In the genomic region with DNA sequence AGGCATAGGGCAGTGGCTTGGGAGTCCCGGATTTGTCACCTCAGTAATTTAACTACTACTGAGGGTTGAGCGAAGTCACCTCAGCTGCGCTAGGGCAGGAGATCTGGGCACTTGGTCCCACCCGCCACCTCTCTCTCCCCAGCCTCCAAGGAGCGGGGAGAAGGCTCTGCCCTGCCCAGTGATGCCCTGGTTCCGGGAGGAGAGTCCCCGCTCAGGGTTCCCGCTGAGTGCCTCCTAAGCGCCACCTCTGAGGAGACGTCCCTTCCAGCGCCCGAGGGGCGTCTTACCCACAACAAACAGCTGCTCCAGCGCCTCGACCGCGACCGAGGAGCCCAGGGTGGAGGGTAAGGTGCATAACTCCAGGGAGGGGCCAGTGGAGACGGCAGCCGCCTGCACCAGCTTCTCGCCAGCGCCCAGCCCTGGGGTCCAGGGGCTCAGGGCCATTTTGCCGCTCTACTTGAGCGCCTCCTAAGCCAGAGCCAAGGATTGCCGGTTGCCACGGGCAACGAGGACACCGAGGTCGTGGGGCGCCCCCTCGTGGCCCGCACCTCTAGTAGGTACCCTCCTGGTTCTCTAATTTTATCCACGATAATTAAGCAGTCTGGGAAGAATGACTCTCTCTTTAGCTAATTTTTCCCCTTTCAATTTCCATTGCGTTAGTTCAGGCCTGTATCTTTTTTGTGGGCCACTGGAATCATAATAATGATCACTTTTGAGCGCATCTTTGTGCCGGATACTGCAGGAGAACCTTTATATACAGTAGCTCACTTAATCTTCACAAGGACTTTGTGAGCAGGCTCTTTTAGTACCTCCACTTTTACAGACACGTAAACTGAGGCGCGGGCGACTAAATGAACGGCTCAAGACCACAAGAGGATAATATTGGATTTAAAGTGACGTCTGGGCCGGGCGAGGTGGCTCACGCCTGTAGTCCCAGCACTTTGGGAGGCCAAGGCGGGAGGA, we compare ENCODE assay signal across 8 cellular contexts. TPM values are rescaled to one million over a fixed set of nuclear protein-coding genes. Genes with fewer than 3 reads are reported as not detected.
DNase-seq lines count a peak whose midpoint lies in the region; ATAC-seq and TF ChIP-seq lines count a peak whose summit lies in the region.

Gene CCDC175 (minus strand): TSS at position 481 of the 963 bp plus-strand sequence. CDS start 37 bp downstream, at position 444.

- peak; percentile 98 for ATAC-seq in GM21737 (IDR thresholded peaks at IDR 0.05; ENCODE audit: unreplicated experiment)

- H3K4me1 ChIP-seq in cardiac muscle cell (ENCODE audit: low read depth) (no peaks in the 10 kb centered on the region), ovary (ENCODE audit: insufficient read depth) (no peaks in the 10 kb centered on the region), thymus (ENCODE audit: control insufficient read depth, insufficient read depth, low read length) (peaks cover 6% of the 10 kb centered on the region)

- no peaks in the 10 kb centered on the region for H3K9me3 Mint-ChIP-seq in activated naive CD4-positive, alpha-beta T cell treated with anti-CD3 and anti-CD28 coated beads, Interleukin-2, amount 50 U/mL, for 24 hours

- H3K27me3 ChIP-seq in cardiac muscle cell (no peaks in the 10 kb centered on the region), ovary (no peaks in the 10 kb centered on the region), thymus (ENCODE audit: control insufficient read depth, insufficient read depth) (no peaks in the 10 kb centered on the region)

- no peak for TF ChIP-seq POLR2A in ovary (IDR thresholded peaks at IDR 0.05)

- H3K4me1 Mint-ChIP-seq in activated naive CD4-positive, alpha-beta T cell treated with anti-CD3 and anti-CD28 coated beads, Interleukin-2, amount 50 U/mL, for 24 hours = peaks cover 8% of the 10 kb centered on the region

- H3K36me3 ChIP-seq in cardiac muscle cell (no peaks in the 10 kb centered on the region), ovary (no peaks in the 10 kb centered on the region), thymus (ENCODE audit: control insufficient read depth, insufficient read depth) (no peaks in the 10 kb centered on the region)

- peak within 1 kb of the TSS; percentile 74 for H3K4me3 Mint-ChIP-seq in activated naive CD4-positive, alpha-beta T cell treated with anti-CD3 and anti-CD28 coated beads, Interleukin-2, amount 50 U/mL, for 24 hours

- no peak within 1 kb of the TSS for H3K27ac ChIP-seq in cardiac muscle cell
- no peak within 1 kb of the TSS for H3K27ac ChIP-seq in ovary
- H3K27ac ChIP-seq in thymus (ENCODE audit: low read depth) = no peak within 1 kb of the TSS

- no peak within 1 kb of the TSS for H3K27ac Mint-ChIP-seq in activated naive CD4-positive, alpha-beta T cell treated with anti-CD3 and anti-CD28 coated beads, Interleukin-2, amount 50 U/mL, for 24 hours

- H3K36me3 Mint-ChIP-seq in activated naive CD4-positive, alpha-beta T cell treated with anti-CD3 and anti-CD28 coated beads, Interleukin-2, amount 50 U/mL, for 24 hours = no peaks in the 10 kb centered on the region

- H3K4me3 ChIP-seq in cardiac muscle cell (peak within 1 kb of the TSS; percentile 38), ovary (peak within 1 kb of the TSS; percentile 27), thymus (ENCODE audit: low read length) (peak within 1 kb of the TSS; percentile 47)

- H3K27me3 Mint-ChIP-seq in activated naive CD4-positive, alpha-beta T cell treated with anti-CD3 and anti-CD28 coated beads, Interleukin-2, amount 50 U/mL, for 24 hours = peaks cover 15% of the 10 kb centered on the region

- DNase-seq in DMS79 treated with DMSO at 0.1 percent for 48 hours (lab: John Stamatoyannopoulos, UW) (peak; percentile 94), KG1 (lab: John Stamatoyannopoulos, UW) (peak; percentile 57), SK-N-DZ (ENCODE audit: low spot score) (peak; percentile 74), cardiac muscle cell (ENCODE audit: low read depth in 1 of 2, low spot score in 1 of 2) (peak; percentile 85 to 98), ovary (peak; percentile 17 to 64 (median 38))

- TF ChIP-seq CTCF in cardiac muscle cell (IDR thresholded peaks at IDR 0.05; ENCODE audit: low read depth, low read length) = peak; percentile 87
- TF ChIP-seq CTCF in ovary (IDR thresholded peaks at IDR 0.05) = no peak

- H3K9me3 ChIP-seq in cardiac muscle cell (ENCODE audit: low read depth) = no peaks in the 10 kb centered on the region
- no peaks in the 10 kb centered on the region for H3K9me3 ChIP-seq in ovary
- no peaks in the 10 kb centered on the region for H3K9me3 ChIP-seq in thymus (ENCODE audit: control insufficient read depth)

- intact Hi-C loops in ovary (cut with DNase I) = no loop called here

- TF ChIP-seq EP300 in ovary (IDR thresholded peaks at IDR 0.05) = no peak

- WGBS in ovary, 3 donors = 19 to 21% (median 20%) methylated on average over 44 to 46 of the region's 46 CpGs
- 19% methylated on average over 46 of the region's 46 CpGs for WGBS in thymus

RNA-seq across cellular contexts. Expression of gene CCDC175, which starts in this region (rescaled TPM):
- not detected in 2 replicates for polyA plus RNA-seq in SK-N-DZ (2014; cell fraction: cytosol; rRNA removed)
- polyA plus RNA-seq in SK-N-DZ (2014; cell fraction: nucleus; rRNA removed) = not detected in 2 replicates
- not detected in 2 replicates for total RNA-seq in cardiac muscle cell
- not detected in 2 replicates for polyA plus RNA-seq in cardiac muscle cell
- total RNA-seq in ovary = under 1 TPM in 1 of 7 donors, not detected in 6; 0.34 TPM
- not detected for polyA plus RNA-seq in ovary
- not detected for polyA plus RNA-seq in thymus

Comparison
In these comparisons a context has a peak if more than half of its experiments do, and no peak if none do; other contexts are left out.
1. Peak in DNase-seq and H3K4me3 ChIP-seq in cardiac muscle cell; RNA of the gene not detected or under 1 TPM.
2. Peak in DNase-seq and H3K4me3 ChIP-seq in ovary; RNA of the gene not detected or under 1 TPM.
3. DNase-seq: peak in every context shown above with its lines; median percentile 94 in DMS79 treated with DMSO at 0.1 percent for 48 hours; 92 in cardiac muscle cell; 74 in SK-N-DZ; 57 in KG1; 38 in ovary.